8 cellular contexts compared by ENCODE assay signal in genomic region chr5:60700347-60700815, GRCh38. TPM values are rescaled to one million over a fixed set of nuclear protein-coding genes. Genes with fewer than 3 reads are reported as not detected.
DNase-seq lines count a peak whose midpoint lies in the region; ATAC-seq and TF ChIP-seq lines count a peak whose summit lies in the region.

No MANE protein-coding gene starts in this region.

- no peaks in the 10 kb centered on the region for H3K4me1 ChIP-seq in esophagus (ENCODE audit: control insufficient read depth in 2 of 2, insufficient read depth in 2 of 2, low read length in 1 of 2)

- ATAC-seq in GM18870 (IDR thresholded peaks at IDR 0.05; ENCODE audit: unreplicated experiment) (peak; percentile 32), HG03066 (IDR thresholded peaks at IDR 0.05; ENCODE audit: low read depth, unreplicated experiment) (peak; percentile 28), natural killer cell (peak; percentile 11 to 28 (median 17))

- peak overlapping the region; percentile 95 for H3K27ac ChIP-seq in RWPE1
- H3K27ac ChIP-seq in esophagus (ENCODE audit: low read depth in 2 of 2, low read length in 1 of 2) = peak overlapping the region; percentile 45 to 46

- H3K4me1 Mint-ChIP-seq in CD14-positive monocyte = peaks cover 32% of the 10 kb centered on the region
- H3K4me1 Mint-ChIP-seq in natural killer cell = peaks cover 19 to 21% of the 10 kb centered on the region in 2 donors

- TF ChIP-seq CTCF in CD14-positive monocyte (IDR thresholded peaks at IDR 0.05) (no peak), RWPE1 (conservative IDR thresholded peaks at IDR 0.05; ENCODE audit: low read depth) (no peak), natural killer cell (IDR thresholded peaks at IDR 0.05) (no peak)

- H3K9me3 Mint-ChIP-seq in CD14-positive monocyte = peaks cover 0 to under 1% (median 0%) of the 10 kb centered on the region in 7 donors
- no peaks in the 10 kb centered on the region for H3K9me3 Mint-ChIP-seq in natural killer cell

- H3K4me3 Mint-ChIP-seq in CD14-positive monocyte = peak overlapping the region; percentile 97
- H3K4me3 Mint-ChIP-seq in natural killer cell = peak overlapping the region; percentile 94

- peak overlapping the region; percentile 74 to 80 for H3K4me3 ChIP-seq in esophagus (ENCODE audit: low read depth in 1 of 2, low read length in 2 of 2)

- no peaks in the 10 kb centered on the region for H3K27me3 ChIP-seq in esophagus (ENCODE audit: control insufficient read depth in 1 of 2, insufficient read depth in 2 of 2, low read length in 2 of 2)

- peaks cover 0 to 2% of the 10 kb centered on the region in 2 donors for H3K36me3 Mint-ChIP-seq in CD14-positive monocyte
- no peaks in the 10 kb centered on the region for H3K36me3 Mint-ChIP-seq in natural killer cell

- POLR2A ChIA-PET in RWPE1 (lab: Yijun Ruan, JAX; ENCODE audit: low non-redundant PET) = interaction anchor here (0.7 kb wide), 2 partner anchors 9 to 478 kb away, joined by 3 read pairs; no protein-coding TSS in a partner anchor

- DNase-seq in CD14-positive monocyte (ENCODE audit: low spot score) (no peak), RWPE1 (ENCODE audit: low spot score) (peak; percentile 15), natural killer cell (no peak), NCI-H128 (lab: John Stamatoyannopoulos, UW; ENCODE audit: unreplicated experiment) (no peak), T1000 (lab: John Stamatoyannopoulos, UW) (no peak)

- peak overlapping the region; percentile 50 to 89 (median 81) for H3K27ac Mint-ChIP-seq in CD14-positive monocyte
- peak overlapping the region; percentile 73 to 87 for H3K27ac Mint-ChIP-seq in natural killer cell

- H3K9me3 ChIP-seq in esophagus (ENCODE audit: control insufficient read depth in 2 of 2, insufficient read depth in 1 of 2, low read depth in 1 of 2, low read length in 1 of 2) = no peaks in the 10 kb centered on the region

- no peaks in the 10 kb centered on the region for H3K36me3 ChIP-seq in esophagus (ENCODE audit: control insufficient read depth in 2 of 2, insufficient read depth in 2 of 2, low read length in 1 of 2)

- 1% methylated on average over 23 of the region's 23 CpGs for WGBS in esophagus, 2 donors

- intact Hi-C loops in CD14-positive monocyte (cut with micrococcal nuclease) = loop anchor here in 1 of 2 donors (5.0 kb wide), 1 partner anchor 242 kb away; no protein-coding TSS in a partner anchor
- intact Hi-C loops in natural killer cell (cut with micrococcal nuclease) = no loop called here

- H3K27me3 Mint-ChIP-seq in CD14-positive monocyte (ENCODE audit: low read depth in 3 of 3) (peaks cover 2 to 13% (median 5%) of the 10 kb centered on the region in 3 donors), natural killer cell (ENCODE audit: low read depth in 2 of 2) (peaks cover 6 to 7% of the 10 kb centered on the region in 2 donors)

- CTCF ChIA-PET in RWPE1 (lab: Yijun Ruan, JAX) = interaction anchor here (0.7 to 1.0 kb wide), 6 partner anchors 9 to 958 kb away, joined by 3 to 4 read pairs (median 4); no protein-coding TSS in a partner anchor

RNA-seq across cellular contexts. Expression of gene DEPDC1B, which starts 0.4 kb away (rescaled TPM):
- polyA plus RNA-seq in CD14-positive monocyte = under 1 TPM; 0.14 to 0.56 TPM
- polyA plus RNA-seq in esophagus = 1 to 10 TPM; 2.3 to 2.9 TPM
- total RNA-seq in natural killer cell = 1 to 10 TPM; 1.2 to 1.3 (median 1.2) TPM
